Comparison of ENCODE assay signal across 23 cellular contexts in genomic region chr12:65294863-65295262, GRCh38. TPM values are rescaled to one million over a fixed set of nuclear protein-coding genes. Genes with fewer than 3 reads are reported as not detected.
"Had no signal": no experiment of that assay in that cellular context is flagged by ENCODE, and none has a peak within 500 bp of the region (broad histone marks: within the 10 kb centered on the region; RNA-seq: fewer than 3 reads in every experiment).

No MANE protein-coding gene starts in this region.

- FAIRE-seq: HTR-8/SVneo, K562, RCC 7860 had no signal

- H3K9me3 ChIP-seq: MG63, SK-N-SH had no signal

- H3K27ac Mint-ChIP-seq: IgD-negative memory B cell had no signal

- H3K4me3 ChIP-seq: K562, MG63 had no signal

- DNase-seq: Kasumi-1, MG63, NCI-H1092, NCI-H1436, NCI-H187, NCI-H2029, NCI-H2081 treated with DMSO at 0.1 percent for 48 hours, NCI-H2171, NCI-H226, NCI-H446, NCI-H510A, NCI-H524 treated with DMSO at 0.1 percent for 48 hours, NCI-H69, NCI-H774, RPMI8226, SHP77, SK-N-SH had no signal

- ATAC-seq: K562 had no signal

- H3K4me2 ChIP-seq: KMS-11, SK-N-SH had no signal

- H3K4me3 Mint-ChIP-seq: IgD-negative memory B cell had no signal

- H3K27me3 ChIP-seq: MG63 had no signal

- H3K36me3 Mint-ChIP-seq: IgD-negative memory B cell had no signal

- H3K36me3 ChIP-seq: MG63 had no signal

- H3K9ac ChIP-seq: KMS-11, SK-N-SH had no signal

- H3K27ac ChIP-seq: HL-60, KMS-11 had no signal

RNA-seq across cellular contexts. Expression of gene MSRB3, which starts 16.4 kb away (rescaled TPM):
- polyA plus RNA-seq: IgD-negative memory B cell, K562 had no signal
